Comparison of ENCODE assay signal across 16 cellular contexts in the genomic region with DNA sequence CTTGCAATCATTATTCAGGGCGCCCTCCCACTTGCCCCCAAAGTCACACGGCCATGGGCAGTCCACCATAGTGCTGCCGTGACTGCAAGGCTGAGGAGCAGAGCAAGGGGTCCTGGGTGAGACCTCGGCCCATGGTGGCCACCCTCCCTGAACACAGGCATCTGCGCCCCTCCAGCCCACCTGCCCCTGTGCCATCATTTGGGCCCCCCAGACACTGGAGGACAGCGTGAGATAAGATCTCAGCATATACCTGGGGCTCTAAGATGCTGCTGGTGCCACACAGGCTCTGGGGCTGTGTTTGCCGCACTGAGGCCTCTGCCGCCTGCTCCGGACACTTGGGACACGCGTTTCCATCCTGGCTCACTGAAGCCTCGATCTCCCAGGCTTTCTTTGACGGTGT. TPM values are rescaled to one million over a fixed set of nuclear protein-coding genes. Genes with fewer than 3 reads are reported as not detected.
DNase-seq lines count a peak whose midpoint lies in the region; ATAC-seq and TF ChIP-seq lines count a peak whose summit lies in the region.
"Had no signal": no experiment of that assay in that cellular context is flagged by ENCODE, and none has a peak within 500 bp of the region (broad histone marks: within the 10 kb centered on the region; RNA-seq: fewer than 3 reads in every experiment).

No MANE protein-coding gene starts in this region.

- H3K9me3 ChIP-seq in A673 (ENCODE audit: low read depth, low read length, poor library complexity, severe bottlenecking): no peaks in the 10 kb centered on the region
- no peaks in the 10 kb centered on the region for H3K9me3 ChIP-seq in T-helper 17 cell (ENCODE audit: control insufficient read depth, low read length, poor library complexity, severe bottlenecking)
- H3K9me3 ChIP-seq in mammary epithelial cell (replicated peaks; ENCODE audit: insufficient read depth, low read length): no peaks in the 10 kb centered on the region
- H3K9me3 ChIP-seq: Peyer's patch had no signal

- H3K4me1 Mint-ChIP-seq in T-helper 2 cell treated with Interferon-gamma antibody and Interleukin-4, amounts not matched to agents 5 μg/mL and 100 μg/mL, for 36 hours (ENCODE audit: low read depth): peaks cover 17% of the 10 kb centered on the region
- peaks cover 21% of the 10 kb centered on the region for H3K4me1 Mint-ChIP-seq in T-helper 17 cell
- H3K4me1 Mint-ChIP-seq in activated naive CD8-positive, alpha-beta T cell treated with anti-CD3 and anti-CD28 coated beads, Interleukin-2, amount 50 U/mL, for 24 hours: peaks cover 47% of the 10 kb centered on the region

- no peaks in the 10 kb centered on the region for H4K20me1 ChIP-seq in mammary epithelial cell (ENCODE audit: insufficient read depth, low read length)

- H3K27me3 ChIP-seq in A673 (replicated peaks; ENCODE audit: insufficient read depth, low read depth, low read length, poor library complexity) (no peaks in the 10 kb centered on the region), mammary epithelial cell (ENCODE audit: insufficient read depth, low read length) (no peaks in the 10 kb centered on the region)
- H3K27me3 ChIP-seq: Peyer's patch had no signal

- WGBS in mammary epithelial cell (ENCODE audit: low coverage, missing lambda C conversion rate): 95% methylated on average over 6 of the region's 13 CpGs

- peaks cover 17% of the 10 kb centered on the region for H3K36me3 Mint-ChIP-seq in T-helper 2 cell treated with Interferon-gamma antibody and Interleukin-4, amounts not matched to agents 5 μg/mL and 100 μg/mL, for 36 hours (ENCODE audit: low read depth)
- no peaks in the 10 kb centered on the region for H3K36me3 Mint-ChIP-seq in T-helper 17 cell (ENCODE audit: low read depth)
- H3K36me3 Mint-ChIP-seq in activated naive CD8-positive, alpha-beta T cell treated with anti-CD3 and anti-CD28 coated beads, Interleukin-2, amount 50 U/mL, for 24 hours (ENCODE audit: low read depth): peaks cover 7% of the 10 kb centered on the region

- H3K4me3 ChIP-seq in A673 (ENCODE audit: low read depth, low read length, poor library complexity, severe bottlenecking) (no peak overlapping the region), mammary epithelial cell (replicated peaks in 1 of 3; ENCODE audit: insufficient read depth in 1 of 3, low read depth in 2 of 3, low read length in 3 of 3) (no peak overlapping the region)
- H3K4me3 ChIP-seq: Peyer's patch had no signal

- intact Hi-C loops in A673 (cut with micrococcal nuclease; ENCODE audit: unreplicated experiment): no loop called here
- intact Hi-C loops in mammary epithelial cell (cut with micrococcal nuclease): no loop called here

- H3K36me3 ChIP-seq in A673 (ENCODE audit: insufficient read depth, low read length, poor library complexity, severe bottlenecking) (peaks cover 26% of the 10 kb centered on the region), mammary epithelial cell (ENCODE audit: insufficient read depth, low read length) (no peaks in the 10 kb centered on the region)

- H3K27ac ChIP-seq in A673 (ENCODE audit: low read depth, low read length, poor library complexity, severe bottlenecking) (peak overlapping the region; percentile 30), mammary epithelial cell (ENCODE audit: insufficient read depth, low read depth, low read length) (no peak overlapping the region)
- H3K27ac ChIP-seq: Peyer's patch had no signal

- H3K9me3 Mint-ChIP-seq in T-helper 2 cell treated with Interferon-gamma antibody and Interleukin-4, amounts not matched to agents 5 μg/mL and 100 μg/mL, for 36 hours: no peaks in the 10 kb centered on the region
- no peaks in the 10 kb centered on the region for H3K9me3 Mint-ChIP-seq in activated naive CD8-positive, alpha-beta T cell treated with anti-CD3 and anti-CD28 coated beads, Interleukin-2, amount 50 U/mL, for 24 hours
- H3K9me3 Mint-ChIP-seq: H9, IgD-negative memory B cell had no signal

- ATAC-seq in T-helper 17 cell: no peak
- no peak for ATAC-seq in activated naive CD8-positive, alpha-beta T cell treated with anti-CD3 and anti-CD28 coated beads, Interleukin-2, amount 50 U/mL, for 24 hours
- ATAC-seq in HG03039 (IDR thresholded peaks at IDR 0.05; ENCODE audit: unreplicated experiment): no peak

- TF ChIP-seq CTCF in A673 (conservative IDR thresholded peaks at IDR 0.05; ENCODE audit: low read depth, low read length) (no peak), mammary epithelial cell (conservative IDR thresholded peaks at IDR 0.05 in 1 of 2, IDR thresholded peaks at IDR 0.05 in 1 of 2; ENCODE audit: extremely low read depth in 1 of 2, insufficient read depth in 1 of 2, low read depth in 1 of 2, low read length in 2 of 2) (no peak)

- peaks cover 47% of the 10 kb centered on the region for H3K79me2 ChIP-seq in mammary epithelial cell (ENCODE audit: insufficient read depth, low read length)

- no peak overlapping the region for H2AFZ ChIP-seq in mammary epithelial cell (ENCODE audit: low read depth, low read length)

- no TSS peak for BruUV-seq in A673 (replicated peaks; lab: Mats Ljungman, UMichigan)
- BruUV-seq in mammary epithelial cell (replicated peaks; lab: Mats Ljungman, UMichigan): no TSS peak

- peak overlapping the region; percentile 49 for H3K27ac Mint-ChIP-seq in T-helper 2 cell treated with Interferon-gamma antibody and Interleukin-4, amounts not matched to agents 5 μg/mL and 100 μg/mL, for 36 hours
- H3K27ac Mint-ChIP-seq in T-helper 17 cell: peak overlapping the region; percentile 53
- H3K27ac Mint-ChIP-seq in activated naive CD8-positive, alpha-beta T cell treated with anti-CD3 and anti-CD28 coated beads, Interleukin-2, amount 50 U/mL, for 24 hours: peak overlapping the region; percentile 27

- CTCF ChIA-PET in A673 (lab: Charles Lee): no interaction called here
- CTCF ChIA-PET in mammary epithelial cell (lab: Charles Lee; ENCODE audit: low non-redundant PET): no interaction called here

- no peak overlapping the region for H3K9ac ChIP-seq in mammary epithelial cell (ENCODE audit: insufficient read depth, low read length)

- H3K4me3 Mint-ChIP-seq in T-helper 2 cell treated with Interferon-gamma antibody and Interleukin-4, amounts not matched to agents 5 μg/mL and 100 μg/mL, for 36 hours: no peak overlapping the region
- H3K4me3 Mint-ChIP-seq in T-helper 17 cell: no peak overlapping the region
- H3K4me3 Mint-ChIP-seq in activated naive CD8-positive, alpha-beta T cell treated with anti-CD3 and anti-CD28 coated beads, Interleukin-2, amount 50 U/mL, for 24 hours: no peak overlapping the region

- POLR2A ChIA-PET in A673 (lab: Charles Lee; ENCODE audit: low non-redundant PET): no interaction called here

- in situ Hi-C loops in mammary epithelial cell (cut with MboI; ENCODE audit: low sequenced_read_pairs in 2 of 2): no loop called here

- DNase-seq in T-helper 2 cell treated with Interferon-gamma antibody and Interleukin-4, amounts not matched to agents 5 μg/mL and 100 μg/mL, for 36 hours (ENCODE audit: low spot score): no peak
- DNase-seq in T-helper 2 cell (no peak), A673 (ENCODE audit: low spot score) (no peak), T-helper 17 cell (no peak), mammary epithelial cell (no peak), EL (no peak)
- DNase-seq in activated naive CD8-positive, alpha-beta T cell treated with anti-CD3 and anti-CD28 coated beads, Interleukin-2, amount 50 U/mL, for 24 hours: no peak
- DNase-seq: 8988T, COR-L47, H9, NCI-H1417, NCI-H1930, NCI-H2171 treated with DMSO at 0.1 percent for 48 hours, Peyer's patch had no signal

- H3K27me3 Mint-ChIP-seq in T-helper 2 cell treated with Interferon-gamma antibody and Interleukin-4, amounts not matched to agents 5 μg/mL and 100 μg/mL, for 36 hours (ENCODE audit: low read depth): no peaks in the 10 kb centered on the region
- no peaks in the 10 kb centered on the region for H3K27me3 Mint-ChIP-seq in T-helper 17 cell
- H3K27me3 Mint-ChIP-seq in activated naive CD8-positive, alpha-beta T cell treated with anti-CD3 and anti-CD28 coated beads, Interleukin-2, amount 50 U/mL, for 24 hours: no peaks in the 10 kb centered on the region
- H3K27me3 Mint-ChIP-seq: IgD-negative memory B cell had no signal

- dilution Hi-C loops in mammary epithelial cell (cut with HindIII; ENCODE audit: low sequenced_read_pairs): no loop called here

- H3K4me2 ChIP-seq in mammary epithelial cell (ENCODE audit: insufficient read depth, low read depth, low read length): no peak overlapping the region

- peaks cover 33% of the 10 kb centered on the region for H3K4me1 ChIP-seq in A673 (ENCODE audit: insufficient read depth, low read length, poor library complexity, severe bottlenecking)
- peaks cover 35% of the 10 kb centered on the region for H3K4me1 ChIP-seq in mammary epithelial cell (ENCODE audit: insufficient read depth, low read length)

RNA-seq across cellular contexts. Expression of gene TMEM250, which starts 3.5 kb away (rescaled TPM):
- total RNA-seq in A673 (2021) (44.7 and 48.4 TPM in 2 replicates), T-helper 17 cell (10 to 100 TPM; 17.9 to 21.8 TPM), mammary epithelial cell (10 to 100 TPM; 33.8 to 49.8 TPM)
- polyA plus RNA-seq in mammary epithelial cell: 27.9 TPM
- polyA minus RNA-seq in mammary epithelial cell: 25.5 TPM

RNA-seq across cellular contexts. Expression of gene NACC2, which starts 20.1 kb away (rescaled TPM):
- total RNA-seq in A673 (2021): 19.5 and 22.7 TPM in 2 replicates
- total RNA-seq in T-helper 17 cell: 1 to 10 TPM; 5.8 to 5.9 TPM
- total RNA-seq in mammary epithelial cell: 10 to 100 TPM; 14.1 to 27.3 TPM
- 6.7 TPM for polyA plus RNA-seq in mammary epithelial cell
- 13.1 TPM for polyA minus RNA-seq in mammary epithelial cell
